In the genomic region with DNA sequence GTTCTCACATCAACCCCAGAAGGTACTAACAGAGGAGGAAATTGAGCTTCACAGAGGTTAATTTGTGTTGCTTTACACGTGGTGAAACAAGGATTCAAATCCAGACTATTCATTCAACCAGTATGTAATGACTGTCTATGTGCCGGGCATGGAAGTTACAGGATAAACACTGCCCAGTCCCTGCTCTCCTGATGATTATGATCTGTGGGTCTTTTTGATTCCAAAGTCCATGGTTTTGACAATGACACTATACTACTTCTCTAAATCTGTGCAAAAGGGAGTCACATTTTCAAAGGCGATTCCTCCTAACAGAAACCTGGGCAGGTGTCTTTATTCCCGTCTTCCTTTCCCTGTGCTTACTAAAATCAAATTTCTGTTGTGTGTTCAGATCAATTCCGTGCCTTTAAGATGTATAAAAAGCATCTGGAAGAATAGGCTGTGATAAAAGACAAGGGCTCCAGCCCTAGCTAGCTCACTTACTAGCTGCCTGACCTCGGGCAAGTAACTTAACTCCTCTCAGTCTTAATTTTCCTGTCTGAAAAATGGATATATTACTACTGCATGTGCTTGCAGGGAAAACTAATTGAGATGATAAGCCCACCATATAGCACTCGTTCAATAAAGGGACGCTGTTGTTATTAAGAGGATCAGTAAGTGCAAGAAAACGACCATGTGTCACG, we compare ENCODE assay signal across 8 cellular contexts. TPM values are rescaled to one million over a fixed set of nuclear protein-coding genes. Genes with fewer than 3 reads are reported as not detected.
DNase-seq lines count a peak whose midpoint lies in the region; ATAC-seq and TF ChIP-seq lines count a peak whose summit lies in the region.

No MANE protein-coding gene starts in this region.

- no peak for ATAC-seq in CD4-positive, alpha-beta T cell (ENCODE audit: poor library complexity)
- ATAC-seq in left lobe of liver (no peak), GM19324 (IDR thresholded peaks at IDR 0.05; ENCODE audit: low FRiP score, unreplicated experiment) (no peak), GM19463 (IDR thresholded peaks at IDR 0.05; ENCODE audit: unreplicated experiment) (no peak)

- no peaks in the 10 kb centered on the region for H3K9me3 Mint-ChIP-seq in CD4-positive, alpha-beta T cell
- H3K9me3 Mint-ChIP-seq in endodermal cell = no peaks in the 10 kb centered on the region

- H3K4me1 ChIP-seq in NT2/D1 (ENCODE audit: insufficient read depth, insufficient read length) (no peaks in the 10 kb centered on the region), endodermal cell (ENCODE audit: control insufficient read depth, insufficient read depth, low read length) (no peaks in the 10 kb centered on the region), ovary (ENCODE audit: insufficient read depth) (peaks cover under 1% of the 10 kb centered on the region)

- TF ChIP-seq CTCF in CD4-positive, alpha-beta T cell (IDR thresholded peaks at IDR 0.05) = no peak
- TF ChIP-seq CTCF in endodermal cell (conservative IDR thresholded peaks at IDR 0.05) = no peak
- no peak for TF ChIP-seq CTCF in ovary (IDR thresholded peaks at IDR 0.05)

- H3K36me3 Mint-ChIP-seq in CD4-positive, alpha-beta T cell (ENCODE audit: low read depth) = peaks cover 24% of the 10 kb centered on the region
- no peaks in the 10 kb centered on the region for H3K36me3 Mint-ChIP-seq in endodermal cell (ENCODE audit: low read depth)

- TF ChIP-seq EP300 in ovary (IDR thresholded peaks at IDR 0.05) = no peak

- WGBS in endodermal cell (ENCODE audit: insufficient coverage in 1 of 2, insufficient read length in 1 of 2), 2 experiments = 40 to 57% methylated on average over 7 to 10 of the region's 10 CpGs
- WGBS in ovary, 3 donors = 18 to 26% (median 21%) methylated on average over 10 of the region's 10 CpGs

- no peaks in the 10 kb centered on the region for H3K9me3 ChIP-seq in CD4-positive, alpha-beta T cell (ENCODE audit: control insufficient read depth, low read length)
- no peaks in the 10 kb centered on the region for H3K9me3 ChIP-seq in NT2/D1 (ENCODE audit: insufficient read depth, low read length)
- H3K9me3 ChIP-seq in endodermal cell (ENCODE audit: control insufficient read depth, low read length) = no peaks in the 10 kb centered on the region
- H3K9me3 ChIP-seq in ovary = no peaks in the 10 kb centered on the region

- H3K4me1 Mint-ChIP-seq in CD4-positive, alpha-beta T cell (ENCODE audit: low read depth) = peaks cover 49% of the 10 kb centered on the region
- peaks cover 12% of the 10 kb centered on the region for H3K4me1 Mint-ChIP-seq in endodermal cell

- intact Hi-C loops in CD4-positive, alpha-beta T cell (cut with DNase I, micrococcal nuclease) = loop anchor here (2.0 to 10.0 kb wide), 8 partner anchors 18 to 1048 kb away; partner anchors contain the start of genes DUSP1 (in 2 of the 2), CPEB4 (in 1 of the 2), FBXW11 (in 1 of the 2) and STK10 (in 1 of the 2)
- intact Hi-C loops in ovary (cut with DNase I) = loop anchor here in 2 of 4 donors (5.0 to 10.0 kb wide), 3 partner anchors 70 to 330 kb away; partner anchors contain the start of gene ATP6V0E1 (in 2 of the 2)

- CTCF ChIA-PET in CD4-positive, alpha-beta T cell (lab: Charles Lee) = no interaction called here

- DNase-seq in CD4-positive, alpha-beta T cell = no peak
- DNase-seq in NT2/D1 (ENCODE audit: low read depth, low spot score) = no peak
- DNase-seq in endodermal cell = no peak
- no peak for DNase-seq in ovary
- no peak for DNase-seq in left lobe of liver (ENCODE audit: low spot score)
- no peak for DNase-seq in OCI-M2 (lab: John Stamatoyannopoulos, UW; ENCODE audit: unreplicated experiment)

- H3K27ac Mint-ChIP-seq in CD4-positive, alpha-beta T cell = peak overlapping the region; percentile 97
- no peak overlapping the region for H3K27ac Mint-ChIP-seq in endodermal cell

- H3K27me3 Mint-ChIP-seq in CD4-positive, alpha-beta T cell = no peaks in the 10 kb centered on the region
- H3K27me3 Mint-ChIP-seq in endodermal cell (ENCODE audit: insufficient read depth) = peaks cover 13% of the 10 kb centered on the region

- H3K27me3 ChIP-seq in CD4-positive, alpha-beta T cell (ENCODE audit: control insufficient read depth, insufficient read depth, low read length) = no peaks in the 10 kb centered on the region
- H3K27me3 ChIP-seq in NT2/D1 (ENCODE audit: insufficient read depth, insufficient read length) = peaks cover 20% of the 10 kb centered on the region
- no peaks in the 10 kb centered on the region for H3K27me3 ChIP-seq in endodermal cell (ENCODE audit: control insufficient read depth, insufficient read depth, low read length, poor library complexity, severe bottlenecking)
- no peaks in the 10 kb centered on the region for H3K27me3 ChIP-seq in ovary

- peak overlapping the region; percentile 72 for H3K9ac ChIP-seq in NT2/D1 (ENCODE audit: insufficient read length, low read depth)
- no peak overlapping the region for H3K9ac ChIP-seq in endodermal cell (ENCODE audit: extremely low read depth, low read length, poor library complexity, severe bottlenecking)

- POLR2A ChIA-PET in CD4-positive, alpha-beta T cell (lab: Charles Lee) = interaction anchor here (0.6 to 1.4 kb wide), 2 partner anchors 20 to 71 kb away, joined by 6 to 12 read pairs; partner anchors contain the start of gene ATP6V0E1

- H3K36me3 ChIP-seq in NT2/D1 (ENCODE audit: insufficient read depth, insufficient read length, low read length) (no peaks in the 10 kb centered on the region), endodermal cell (ENCODE audit: control insufficient read depth, insufficient read depth, low read length) (no peaks in the 10 kb centered on the region), ovary (no peaks in the 10 kb centered on the region)

- no peak for TF ChIP-seq POLR2A in ovary (IDR thresholded peaks at IDR 0.05)

- H3K4me3 ChIP-seq in NT2/D1 (ENCODE audit: insufficient read length, low read depth) (peak overlapping the region; percentile 63), endodermal cell (ENCODE audit: low read length) (peak overlapping the region; percentile 96), ovary (peak overlapping the region; percentile 98)

- peak overlapping the region; percentile 97 for H3K27ac ChIP-seq in CD4-positive, alpha-beta T cell (ENCODE audit: low read depth, low read length)
- H3K27ac ChIP-seq in endodermal cell (ENCODE audit: low read depth, low read length) (no peak overlapping the region), ovary (no peak overlapping the region)

- H3K4me3 Mint-ChIP-seq in CD4-positive, alpha-beta T cell = peak overlapping the region; percentile 94
- H3K4me3 Mint-ChIP-seq in endodermal cell = peak overlapping the region; percentile 87

RNA-seq across cellular contexts. Expression of gene CREBRF, which starts 1.0 kb away (rescaled TPM):
- total RNA-seq in CD4-positive, alpha-beta T cell = 10 to 100 TPM; 92.7 to 99.6 TPM
- 10 to 100 TPM; 12.2 to 12.7 TPM for total RNA-seq in endodermal cell
- polyA plus RNA-seq in endodermal cell (2013, experiment 1 of 2) = 10.2 TPM
- polyA plus RNA-seq in endodermal cell (2013, experiment 2 of 2) = 7.8 TPM
- 10 to 100 TPM; 25.2 to 45.9 (median 33.4) TPM for total RNA-seq in ovary
- 10 to 100 TPM; 12.3 to 15.6 TPM for polyA plus RNA-seq in ovary
- 10.2 TPM for total RNA-seq in left lobe of liver
